8 cellular contexts compared by ENCODE assay signal in genomic region chr19:45884682-45885555, GRCh38. TPM values are rescaled to one million over a fixed set of nuclear protein-coding genes. Genes with fewer than 3 reads are reported as not detected.
DNase-seq lines count a peak whose midpoint lies in the region; ATAC-seq and TF ChIP-seq lines count a peak whose summit lies in the region.

No MANE protein-coding gene starts in this region.

- peak overlapping the region; percentile 24 for H4K91ac ChIP-seq in neuronal stem cell (ENCODE audit: low read depth, low read length, poor library complexity)

- peaks cover 13% of the 10 kb centered on the region for H3K79me1 ChIP-seq in neuronal stem cell (ENCODE audit: low read depth, low read length)

- H3K9ac ChIP-seq in endocrine pancreas (ENCODE audit: control insufficient read depth, insufficient read depth, low read length), result peak overlapping the region; percentile 72
- peak overlapping the region; percentile 97 for H3K9ac ChIP-seq in neuronal stem cell (ENCODE audit: low read depth, low read length, poor library complexity)

- no peaks in the 10 kb centered on the region for H3K27me3 ChIP-seq in PC-9 (ENCODE audit: insufficient read depth, low read depth)
- no peaks in the 10 kb centered on the region for H3K27me3 ChIP-seq in endocrine pancreas (ENCODE audit: control insufficient read depth, insufficient read depth, low read length)
- H3K27me3 ChIP-seq in neuronal stem cell (ENCODE audit: control insufficient read depth in 3 of 3, insufficient read depth in 3 of 3, low read depth in 1 of 3, low read length in 3 of 3), result no peaks in the 10 kb centered on the region

- peak; percentile 2 for DNase-seq in 8988T
- no peak for DNase-seq in GM12865 (ENCODE audit: low read depth)
- DNase-seq in PC-9, result peak; percentile 21 to 26
- no peak for DNase-seq in neuronal stem cell (ENCODE audit: low spot score)
- DNase-seq in sciatic nerve (ENCODE audit: low spot score), result no peak
- DNase-seq in AG08395 (ENCODE audit: low spot score), result no peak

- no CpG with 5 or more reads among the region's 72 CpGs for WGBS in neuronal stem cell (ENCODE audit: extremely low coverage in 2 of 2, insufficient read length in 2 of 2, insufficient replicate concordance in 1 of 2), 2 donors

- no peak overlapping the region for H3K4ac ChIP-seq in neuronal stem cell (ENCODE audit: low read length)

- peak overlapping the region; percentile 92; the same call in 1 of the 2 replicates for H2AFZ ChIP-seq in PC-9
- peak overlapping the region; percentile 93 for H2AFZ ChIP-seq in neuronal stem cell (ENCODE audit: low read length)

- H3K79me2 ChIP-seq in PC-9 (ENCODE audit: low read depth), result peaks cover 23% of the 10 kb centered on the region

- no peak for TF ChIP-seq CTCF in GM12865 (IDR thresholded peaks at IDR 0.05; ENCODE audit: insufficient read depth, low read depth, low read length, missing control alignments)
- no peak for TF ChIP-seq CTCF in PC-9 (conservative IDR thresholded peaks at IDR 0.05)

- H4K20me1 ChIP-seq in PC-9 (ENCODE audit: insufficient read depth), result peaks cover 32% of the 10 kb centered on the region

- intact Hi-C loops in PC-9 (cut with micrococcal nuclease; ENCODE audit: unreplicated experiment) (loop anchor here (5.0 kb wide), 2 partner anchors 118 to 132 kb away; partner anchors contain the start of gene SIX5), sciatic nerve (cut with DNase I) (no loop called here)

- H3K18ac ChIP-seq in neuronal stem cell (ENCODE audit: low read length), result no peak overlapping the region

- no peak overlapping the region for H4K8ac ChIP-seq in neuronal stem cell (ENCODE audit: low read depth, low read length)

- BruUV-seq in PC-9 (replicated peaks; lab: Mats Ljungman, UMichigan), result TSS peak; percentile 34

- peak overlapping the region; percentile 16; the same call in 1 of the 2 replicates for H3K27ac ChIP-seq in PC-9
- peak overlapping the region; percentile 6 for H3K27ac ChIP-seq in neuronal stem cell (replicated peaks; ENCODE audit: low read length)

- H3K36me3 ChIP-seq in PC-9 (ENCODE audit: low read depth) (no peaks in the 10 kb centered on the region), endocrine pancreas (ENCODE audit: control insufficient read depth, insufficient read depth, low read length) (no peaks in the 10 kb centered on the region), neuronal stem cell (replicated peaks in 1 of 2; ENCODE audit: control insufficient read depth in 2 of 2, insufficient read depth in 2 of 2, low read length in 2 of 2) (peaks cover 8 to 21% of the 10 kb centered on the region in 2 donors)

- H3K9me2 ChIP-seq in PC-9 (ENCODE audit: insufficient read depth), result no peaks in the 10 kb centered on the region

- no peak for ATAC-seq in GM21723 (IDR thresholded peaks at IDR 0.05; ENCODE audit: unreplicated experiment)
- no peak for ATAC-seq in sciatic nerve

- H3K9me3 ChIP-seq in PC-9 (ENCODE audit: insufficient read depth, low read depth) (no peaks in the 10 kb centered on the region), endocrine pancreas (ENCODE audit: control insufficient read depth, low read length) (no peaks in the 10 kb centered on the region), neuronal stem cell (replicated peaks in 1 of 2; ENCODE audit: control insufficient read depth in 2 of 2, insufficient read depth in 1 of 2, low read depth in 1 of 2, low read length in 2 of 2) (peaks cover 0 to 4% of the 10 kb centered on the region in 2 donors)

- peak overlapping the region; percentile 80 for H3K4me2 ChIP-seq in PC-9
- H3K4me2 ChIP-seq in neuronal stem cell (ENCODE audit: insufficient read depth, low read length, poor library complexity, severe bottlenecking), result peak overlapping the region; percentile 94

- no peak overlapping the region for H2BK120ac ChIP-seq in neuronal stem cell (ENCODE audit: low read depth, low read length)

- H3K23ac ChIP-seq in neuronal stem cell (ENCODE audit: low read depth, low read length, poor library complexity), result peak overlapping the region; percentile 98

- H2BK5ac ChIP-seq in neuronal stem cell (ENCODE audit: low read length), result peak overlapping the region; percentile 75

- peaks cover 40% of the 10 kb centered on the region for H3F3A ChIP-seq in PC-9 (ENCODE audit: insufficient read depth, low read depth)

- peak overlapping the region; percentile 96 for H2AK5ac ChIP-seq in neuronal stem cell (ENCODE audit: low read depth, low read length)

- H3K4me3 ChIP-seq in GM12865 (ENCODE audit: low read depth, low read length) (peak overlapping the region; percentile 33), PC-9 (peak overlapping the region; percentile 75), endocrine pancreas (ENCODE audit: control insufficient read depth, insufficient read depth, low read length) (no peak overlapping the region), neuronal stem cell (ENCODE audit: low read length in 2 of 2) (peak overlapping the region; percentile 89 to 98)

- H2BK12ac ChIP-seq in neuronal stem cell (ENCODE audit: low read length), result peak overlapping the region; percentile 58

- CTCF ChIA-PET in PC-9 (lab: Charles Lee), result interaction anchor here (0.6 kb wide), 1 partner anchor 38 kb away, joined by 4 read pairs; no protein-coding TSS in a partner anchor

- H3K4me1 ChIP-seq in PC-9 (replicated peaks; ENCODE audit: insufficient read depth), result peaks cover 18% of the 10 kb centered on the region
- H3K4me1 ChIP-seq in endocrine pancreas (ENCODE audit: control insufficient read depth, insufficient read depth, low read length), result no peaks in the 10 kb centered on the region
- peaks cover 8 to 18% of the 10 kb centered on the region in 2 donors for H3K4me1 ChIP-seq in neuronal stem cell (ENCODE audit: control insufficient read depth in 2 of 2, insufficient read depth in 1 of 2, low read depth in 1 of 2, low read length in 2 of 2)

- no peak overlapping the region for H2BK15ac ChIP-seq in neuronal stem cell (ENCODE audit: low read length)

- POLR2A ChIA-PET in PC-9 (lab: Charles Lee; ENCODE audit: unreplicated experiment), result no interaction called here

- H3K14ac ChIP-seq in neuronal stem cell (ENCODE audit: low read length), result no peak overlapping the region

RNA-seq across cellular contexts. Expression of gene IRF2BP1, which starts 1.0 kb away (rescaled TPM):
- total RNA-seq in PC-9 (2021) (24.7 and 29.8 TPM in 2 replicates), sciatic nerve (21.0 TPM)
- polyA plus RNA-seq in neuronal stem cell (2013, experiment 1 of 2), result 14.0 TPM
- 14.4 TPM for polyA plus RNA-seq in neuronal stem cell (2013, experiment 2 of 2)

RNA-seq across cellular contexts. Expression of gene MYPOP, which starts 17.5 kb away (rescaled TPM):
- total RNA-seq in PC-9 (2021) (13.6 TPM in 2 replicates), sciatic nerve (8.6 TPM)
- 11.4 TPM for polyA plus RNA-seq in neuronal stem cell (2013, experiment 1 of 2)
- 11.5 TPM for polyA plus RNA-seq in neuronal stem cell (2013, experiment 2 of 2)

RNA-seq across cellular contexts. Expression of gene FOXA3, which starts 20.8 kb away (rescaled TPM):
- total RNA-seq in PC-9 (2021), result not detected in 2 replicates
- polyA plus RNA-seq in neuronal stem cell (2013, experiment 1 of 2), result 5.9 TPM
- 5.6 TPM for polyA plus RNA-seq in neuronal stem cell (2013, experiment 2 of 2)
- total RNA-seq in sciatic nerve, result not detected

RNA-seq across cellular contexts. Expression of gene SYMPK, which starts 22.0 kb away (rescaled TPM):
- 85.5 and 121 TPM in 2 replicates for total RNA-seq in PC-9 (2021)
- 58.0 TPM for polyA plus RNA-seq in neuronal stem cell (2013, experiment 1 of 2)
- 59.5 TPM for polyA plus RNA-seq in neuronal stem cell (2013, experiment 2 of 2)
- 60.9 TPM for total RNA-seq in sciatic nerve

RNA-seq across cellular contexts. Expression of gene NANOS2, which starts 29.7 kb away (rescaled TPM):
- total RNA-seq in PC-9 (2021) (not detected in 2 replicates), sciatic nerve (not detected)
- 0.11 TPM for polyA plus RNA-seq in neuronal stem cell (2013, experiment 1 of 2)
- polyA plus RNA-seq in neuronal stem cell (2013, experiment 2 of 2), result 0.12 TPM

Comparison
In these comparisons a context has a peak if more than half of its experiments do, and no peak if none do; other contexts are left out.
1. DNase-seq: peak in 8988T (single experiment) and PC-9 (2 of 2); none in GM12865 (single experiment), neuronal stem cell (single experiment), sciatic nerve (single experiment) and AG08395 (single experiment).